8 cellular contexts compared by ENCODE assay signal in the genomic region with DNA sequence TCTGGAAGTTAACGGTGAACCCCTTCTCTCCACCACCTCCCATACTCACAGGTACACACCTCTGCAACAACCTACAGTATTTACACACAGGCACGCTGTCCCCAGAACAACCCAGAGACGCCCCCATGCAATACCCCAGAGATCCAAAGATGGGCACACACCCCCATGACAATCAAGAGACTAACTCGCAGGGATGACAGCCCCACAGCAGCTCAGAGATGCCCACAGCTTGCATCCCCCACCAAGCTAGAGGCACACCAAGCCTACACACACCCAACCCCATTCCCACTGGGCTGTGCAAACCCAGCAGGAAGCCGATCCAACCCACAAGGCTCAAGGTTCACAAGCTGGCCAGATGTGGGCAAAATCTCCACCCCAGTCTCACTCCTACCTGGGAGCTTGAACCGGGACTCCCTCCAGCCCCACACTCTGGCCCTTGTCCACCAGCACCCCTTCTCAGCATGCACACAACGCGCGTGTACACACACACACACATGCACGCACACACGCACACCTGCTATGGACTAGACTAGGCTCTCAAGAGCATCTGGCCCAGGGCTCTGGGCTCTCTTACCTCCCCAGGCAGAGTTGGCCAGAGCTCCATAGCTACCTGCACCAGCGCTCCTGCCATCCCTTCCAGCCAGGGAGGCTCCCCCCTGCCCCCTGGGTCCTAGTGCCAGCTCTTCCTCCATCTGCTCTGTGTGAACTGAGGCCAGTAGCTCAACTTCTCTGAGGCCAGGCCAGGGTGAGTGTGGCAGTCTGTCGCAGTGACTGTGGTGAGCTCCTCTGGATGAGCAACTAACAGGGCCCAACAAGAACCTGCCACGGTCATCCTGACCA. TPM values are rescaled to one million over a fixed set of nuclear protein-coding genes. Genes with fewer than 3 reads are reported as not detected.
DNase-seq lines count a peak whose midpoint lies in the region; ATAC-seq and TF ChIP-seq lines count a peak whose summit lies in the region.

No MANE protein-coding gene starts in this region.

- no peak for TF ChIP-seq CTCF in coronary artery (IDR thresholded peaks at IDR 0.05)
- TF ChIP-seq CTCF in neural cell (IDR thresholded peaks at IDR 0.05; ENCODE audit: poor library complexity, severe bottlenecking) = no peak

- H2AFZ ChIP-seq in neural cell (ENCODE audit: low read depth, low read length) = no peak overlapping the region

- H3K9ac ChIP-seq in neural cell (ENCODE audit: low read length) = peak overlapping the region; percentile 51

- H3K27me3 Mint-ChIP-seq in activated naive CD4-positive, alpha-beta T cell treated with anti-CD3 and anti-CD28 coated beads for 36 hours (ENCODE audit: low read depth) = no peaks in the 10 kb centered on the region

- no peak for DNase-seq in activated naive CD4-positive, alpha-beta T cell treated with anti-CD3 and anti-CD28 coated beads for 36 hours
- DNase-seq in activated naive CD4-positive, alpha-beta T cell treated with Interleukin-2 at 50 U/mL for 16 hours = no peak
- DNase-seq in NCI-H526 (lab: John Stamatoyannopoulos, UW) (peak; percentile 63 to 76), coronary artery (ENCODE audit: low spot score) (no peak)

- H3K27ac Mint-ChIP-seq in activated naive CD4-positive, alpha-beta T cell treated with anti-CD3 and anti-CD28 coated beads for 36 hours = no peak overlapping the region

- no peaks in the 10 kb centered on the region for H3K36me3 ChIP-seq in neural cell (ENCODE audit: insufficient read depth, low read length)

- peaks cover 5% of the 10 kb centered on the region for H3K27me3 ChIP-seq in neural cell (ENCODE audit: insufficient read depth, low read depth, low read length)

- no peaks in the 10 kb centered on the region for H3K36me3 Mint-ChIP-seq in activated naive CD4-positive, alpha-beta T cell treated with anti-CD3 and anti-CD28 coated beads for 36 hours (ENCODE audit: low read depth)

- H3K27ac ChIP-seq in coronary artery = no peak overlapping the region
- H3K27ac ChIP-seq in neural cell (ENCODE audit: low read length) = no peak overlapping the region

- H3F3A ChIP-seq in neural cell (ENCODE audit: insufficient read depth, low read length, poor library complexity, severe bottlenecking) = no peaks in the 10 kb centered on the region

- H3K4me1 Mint-ChIP-seq in activated naive CD4-positive, alpha-beta T cell treated with anti-CD3 and anti-CD28 coated beads for 36 hours (ENCODE audit: low read depth) = peaks cover 18% of the 10 kb centered on the region

- CTCF ChIA-PET in activated naive CD4-positive, alpha-beta T cell treated with anti-CD3 and anti-CD28 coated beads for 36 hours (lab: Charles Lee) = interaction anchor here (0.7 to 2.0 kb wide), 7 partner anchors 10 to 57 kb away, joined by 4 to 8 read pairs (median 5); a partner anchor contains a TSS

- no peaks in the 10 kb centered on the region for H3K9me3 ChIP-seq in neural cell (ENCODE audit: low read length)

- no peak for TF ChIP-seq EP300 in neural cell (conservative IDR thresholded peaks at IDR 0.05; ENCODE audit: poor library complexity, severe bottlenecking)

- H3K4me2 ChIP-seq in neural cell (ENCODE audit: low read length) = peak overlapping the region; percentile 25

- TF ChIP-seq RAD21 in neural cell (conservative IDR thresholded peaks at IDR 0.05) = no peak

- no peaks in the 10 kb centered on the region for H3K9me3 Mint-ChIP-seq in activated naive CD4-positive, alpha-beta T cell treated with anti-CD3 and anti-CD28 coated beads for 36 hours

- H3K4me3 ChIP-seq in coronary artery = peak overlapping the region; percentile 94
- peak overlapping the region; percentile 63 for H3K4me3 ChIP-seq in neural cell (ENCODE audit: low read length)

- H4K20me1 ChIP-seq in neural cell (ENCODE audit: insufficient read depth) = no peaks in the 10 kb centered on the region

- intact Hi-C loops in activated naive CD4-positive, alpha-beta T cell treated with anti-CD3 and anti-CD28 coated beads for 36 hours (cut with micrococcal nuclease) = no loop called here

- no peaks in the 10 kb centered on the region for H3K79me2 ChIP-seq in neural cell (replicated peaks; ENCODE audit: insufficient read depth, low read length)

- no peaks in the 10 kb centered on the region for H3K9me2 ChIP-seq in neural cell (ENCODE audit: insufficient read depth, low read length)

- ATAC-seq in HG02884 (IDR thresholded peaks at IDR 0.05; ENCODE audit: unreplicated experiment) (no peak), HG02642 (IDR thresholded peaks at IDR 0.05; ENCODE audit: poor library complexity, unreplicated experiment) (no peak), HG03442 (IDR thresholded peaks at IDR 0.05; ENCODE audit: unreplicated experiment) (no peak)

- peak overlapping the region; percentile 71 for H3K4me3 Mint-ChIP-seq in activated naive CD4-positive, alpha-beta T cell treated with anti-CD3 and anti-CD28 coated beads for 36 hours

TF ChIP-seq in neural cell, 6 proteins besides CTCF, POLR2A, EP300 and RAD21:
- TF ChIP-seq TAF1 (IDR thresholded peaks at IDR 0.05; ENCODE audit: low read depth) (no peak), SMC3 (conservative IDR thresholded peaks at IDR 0.05; ENCODE audit: poor library complexity) (no peak), POLR2AphosphoS5 (IDR thresholded peaks at IDR 0.05) (no peak), MXI1 (conservative IDR thresholded peaks at IDR 0.05; ENCODE audit: poor library complexity, severe bottlenecking) (no peak), EZH2 (IDR thresholded peaks at IDR 0.05; ENCODE audit: borderline replicate concordance, insufficient read depth, low read length, poor library complexity, severe bottlenecking) (no peak)
- TF ChIP-seq, protein P1, sequence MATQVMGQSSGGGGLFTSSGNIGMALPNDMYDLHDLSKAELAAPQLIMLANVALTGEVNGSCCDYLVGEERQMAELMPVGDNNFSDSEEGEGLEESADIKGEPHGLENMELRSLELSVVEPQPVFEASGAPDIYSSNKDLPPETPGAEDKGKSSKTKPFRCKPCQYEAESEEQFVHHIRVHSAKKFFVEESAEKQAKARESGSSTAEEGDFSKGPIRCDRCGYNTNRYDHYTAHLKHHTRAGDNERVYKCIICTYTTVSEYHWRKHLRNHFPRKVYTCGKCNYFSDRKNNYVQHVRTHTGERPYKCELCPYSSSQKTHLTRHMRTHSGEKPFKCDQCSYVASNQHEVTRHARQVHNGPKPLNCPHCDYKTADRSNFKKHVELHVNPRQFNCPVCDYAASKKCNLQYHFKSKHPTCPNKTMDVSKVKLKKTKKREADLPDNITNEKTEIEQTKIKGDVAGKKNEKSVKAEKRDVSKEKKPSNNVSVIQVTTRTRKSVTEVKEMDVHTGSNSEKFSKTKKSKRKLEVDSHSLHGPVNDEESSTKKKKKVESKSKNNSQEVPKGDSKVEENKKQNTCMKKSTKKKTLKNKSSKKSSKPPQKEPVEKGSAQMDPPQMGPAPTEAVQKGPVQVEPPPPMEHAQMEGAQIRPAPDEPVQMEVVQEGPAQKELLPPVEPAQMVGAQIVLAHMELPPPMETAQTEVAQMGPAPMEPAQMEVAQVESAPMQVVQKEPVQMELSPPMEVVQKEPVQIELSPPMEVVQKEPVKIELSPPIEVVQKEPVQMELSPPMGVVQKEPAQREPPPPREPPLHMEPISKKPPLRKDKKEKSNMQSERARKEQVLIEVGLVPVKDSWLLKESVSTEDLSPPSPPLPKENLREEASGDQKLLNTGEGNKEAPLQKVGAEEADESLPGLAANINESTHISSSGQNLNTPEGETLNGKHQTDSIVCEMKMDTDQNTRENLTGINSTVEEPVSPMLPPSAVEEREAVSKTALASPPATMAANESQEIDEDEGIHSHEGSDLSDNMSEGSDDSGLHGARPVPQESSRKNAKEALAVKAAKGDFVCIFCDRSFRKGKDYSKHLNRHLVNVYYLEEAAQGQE (IDR thresholded peaks at IDR 0.05; ENCODE audit: borderline replicate concordance) = no peak

RNA-seq across cellular contexts. Expression of a gene that starts 11.5 kb away (rescaled TPM):
- total RNA-seq in activated naive CD4-positive, alpha-beta T cell treated with anti-CD3 and anti-CD28 coated beads for 36 hours = 10 to 100 TPM; 11.9 to 12.0 TPM
- 24.1 and 29.0 TPM in 2 replicates for polyA plus RNA-seq in neural cell
- polyA minus RNA-seq in neural cell = 22.2 and 22.3 TPM in 2 replicates

RNA-seq across cellular contexts. Expression of a gene that starts 30.1 kb away (rescaled TPM):
- total RNA-seq in activated naive CD4-positive, alpha-beta T cell treated with anti-CD3 and anti-CD28 coated beads for 36 hours = 10 to 100 TPM; 64.7 to 70.1 TPM
- 1.8 and 3.5 TPM in 2 replicates for polyA plus RNA-seq in neural cell
- 0.49 and 1.3 TPM in 2 replicates for polyA minus RNA-seq in neural cell

RNA-seq across cellular contexts. Expression of a gene that starts 31.9 kb away (rescaled TPM):
- 100 to 1,000 TPM; 105 to 114 TPM for total RNA-seq in activated naive CD4-positive, alpha-beta T cell treated with anti-CD3 and anti-CD28 coated beads for 36 hours
- 9.4 and 10.6 TPM in 2 replicates for polyA plus RNA-seq in neural cell
- 3.2 and 6.3 TPM in 2 replicates for polyA minus RNA-seq in neural cell

Comparison
In these comparisons a context has a peak if more than half of its experiments do, and no peak if none do; other contexts are left out.
1. DNase-seq: peak in NCI-H526 (2 of 2); none in activated naive CD4-positive, alpha-beta T cell treated with anti-CD3 and anti-CD28 coated beads for 36 hours (single experiment), activated naive CD4-positive, alpha-beta T cell treated with Interleukin-2 at 50 U/mL for 16 hours (single experiment) and coronary artery (single experiment).